In genomic region chr3:50649451-50649931, GRCh38 we compare ENCODE assay signal across 17 cellular contexts. TPM values are rescaled to one million over a fixed set of nuclear protein-coding genes. Genes with fewer than 3 reads are reported as not detected.
DNase-seq lines count a peak whose midpoint lies in the region; ATAC-seq and TF ChIP-seq lines count a peak whose summit lies in the region.
"Had no signal": no experiment of that assay in that cellular context is flagged by ENCODE, and none has a peak within 500 bp of the region (broad histone marks: within the 10 kb centered on the region; RNA-seq: fewer than 3 reads in every experiment).

No MANE protein-coding gene starts in this region.

- H3K27ac ChIP-seq in angular gyrus (ENCODE audit: low read depth, low read length) (peak overlapping the region; percentile 89), tibial artery (no peak overlapping the region)
- H3K27ac ChIP-seq: breast epithelium, PC-9 had no signal

- intact Hi-C loops in sciatic nerve (cut with DNase I), result loop anchor here (5.0 kb wide), 1 partner anchor 192 kb away; no protein-coding TSS in a partner anchor
- intact Hi-C loops in tibial artery (cut with DNase I; ENCODE audit: low total_unique reads), result loop anchor here (5.0 kb wide), 1 partner anchor 137 kb away; no protein-coding TSS in a partner anchor

- DNase-seq in DMS79 treated with DMSO at 0.1 percent for 48 hours (lab: John Stamatoyannopoulos, UW), result peak; percentile 13
- no peak for DNase-seq in DMS79 (lab: John Stamatoyannopoulos, UW)
- peak; percentile 47 to 60 for DNase-seq in hippocampal formation (lab: John Stamatoyannopoulos, UW)
- DNase-seq in sciatic nerve (ENCODE audit: low spot score), result no peak
- DNase-seq in tibial artery, result no peak
- no peak for DNase-seq in NCI-H2196 (lab: John Stamatoyannopoulos, UW; ENCODE audit: unreplicated experiment)
- DNase-seq: 8988T; activated gamma-delta T cell; effector memory CD4-positive, alpha-beta T cell; NCI-H1694; NCI-H524 treated with DMSO at 0.1 percent for 48 hours; PC-9; stimulated activated CD4-positive, alpha-beta T cell treated with anti-CD3 and anti-CD28 coated beads, Interleukin-12 subunit alpha, Interleukin-12 subunit beta, amount 100 ng/mL, for 4 hours had no signal

- H3K9me3 ChIP-seq in tibial artery, result no peaks in the 10 kb centered on the region
- H3K9me3 ChIP-seq: breast epithelium had no signal

- ATAC-seq in sciatic nerve, result peak; percentile 57
- no peak for ATAC-seq in GM19395 (IDR thresholded peaks at IDR 0.05; ENCODE audit: unreplicated experiment)

- H3K4me1 ChIP-seq in tibial artery, result peaks cover 0 to 26% (median 14%) of the 10 kb centered on the region in 4 donors
- H3K4me1 ChIP-seq: breast epithelium had no signal

- peaks cover 0 to 38% (median 18%) of the 10 kb centered on the region in 3 donors for H3K36me3 ChIP-seq in tibial artery
- H3K36me3 ChIP-seq: breast epithelium had no signal

- H3K4me3 ChIP-seq in tibial artery, result no peak overlapping the region
- H3K4me3 ChIP-seq: breast epithelium, PC-9 had no signal

- TF ChIP-seq CTCF in tibial artery (IDR thresholded peaks at IDR 0.05), result no peak

- no peaks in the 10 kb centered on the region for H3K27me3 ChIP-seq in tibial artery
- H3K27me3 ChIP-seq: breast epithelium had no signal

RNA-seq across cellular contexts. Expression of gene DOCK3, which starts 25.2 kb away (rescaled TPM):
- 6.2 TPM for total RNA-seq in sciatic nerve
- total RNA-seq: lung microvascular endothelial cell had no signal

RNA-seq across cellular contexts. Expression of gene MAPKAPK3, which starts 32.5 kb away (rescaled TPM):
- 19.5 TPM for total RNA-seq in sciatic nerve

RNA-seq across cellular contexts. Expression of gene CISH, which starts 37.9 kb away (rescaled TPM):
- total RNA-seq in sciatic nerve, result 10.6 TPM

Comparison
In these comparisons a context has a peak if more than half of its experiments do, and no peak if none do; other contexts are left out.
1. DNase-seq: peak in DMS79 treated with DMSO at 0.1 percent for 48 hours (single experiment) and hippocampal formation (2 of 2); none in DMS79 (single experiment), sciatic nerve (single experiment), tibial artery (0 of 2) and NCI-H2196 (single experiment).